11 cellular contexts compared by ENCODE assay signal in the genomic region with DNA sequence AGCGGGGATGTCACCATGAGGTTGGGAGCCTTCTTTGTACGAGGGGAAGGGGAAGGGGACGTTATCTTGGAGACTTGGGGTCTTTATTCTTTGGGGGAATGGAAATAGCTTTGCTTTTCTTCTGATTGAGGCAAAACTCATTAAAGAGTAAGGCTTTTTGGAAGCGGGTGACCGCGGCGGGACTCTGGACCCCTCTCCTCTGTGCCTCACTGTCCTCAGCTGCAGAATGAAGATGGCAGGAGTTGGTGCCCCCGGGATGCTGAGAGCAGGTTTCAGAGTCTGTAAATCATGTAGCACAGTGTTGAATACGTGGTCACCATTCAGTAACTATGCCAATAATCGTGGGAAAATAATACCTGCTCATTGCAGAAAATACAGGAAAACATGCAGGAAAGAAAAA. TPM values are rescaled to one million over a fixed set of nuclear protein-coding genes. Genes with fewer than 3 reads are reported as not detected.
A peak's percentile ranks its signal among the peaks of the same experiment; 100 is the strongest.
DNase-seq lines count a peak whose midpoint lies in the region; ATAC-seq and TF ChIP-seq lines count a peak whose summit lies in the region.
"Had no signal": no experiment of that assay in that cellular context is flagged by ENCODE, and none has a peak within 500 bp of the region (broad histone marks: within the 10 kb centered on the region; RNA-seq: fewer than 3 reads in every experiment).

No MANE protein-coding gene starts in this region.

- ATAC-seq in natural killer cell treated with Interleukin-12 subunit alpha and Interleukin-12 subunit beta and Interleukin-15 and Interleukin-18, amount 100 ng/mL, for 72 hours, result no peak
- ATAC-seq in GM19452 (IDR thresholded peaks at IDR 0.05; ENCODE audit: unreplicated experiment), result no peak
- ATAC-seq in GM21360 (IDR thresholded peaks at IDR 0.05; ENCODE audit: unreplicated experiment), result no peak
- ATAC-seq in GM18868 (IDR thresholded peaks at IDR 0.05; ENCODE audit: unreplicated experiment), result no peak

- H3K27me3 Mint-ChIP-seq in HFFc6 (ENCODE audit: insufficient read depth), result peaks cover 12% of the 10 kb centered on the region
- no peaks in the 10 kb centered on the region for H3K27me3 Mint-ChIP-seq in natural killer cell treated with Interleukin-12 subunit alpha and Interleukin-12 subunit beta and Interleukin-15 and Interleukin-18, amount 100 ng/mL, for 72 hours

- H3K4me3 ChIP-seq in AG09309 (ENCODE audit: control insufficient read depth, low read depth, low read length) (peak overlapping the region; percentile 52), colonic mucosa (peak overlapping the region; percentile 44)

- H3K9me3 ChIP-seq in colonic mucosa, result no peaks in the 10 kb centered on the region

- H3K27me3 ChIP-seq in colonic mucosa, result no peaks in the 10 kb centered on the region

- DNase-seq in AG09309 (ENCODE audit: low read depth), result no peak
- no peak for DNase-seq in HFFc6
- DNase-seq in colonic mucosa, result no peak
- DNase-seq in natural killer cell treated with Interleukin-12 subunit alpha and Interleukin-12 subunit beta and Interleukin-15 and Interleukin-18, amount 100 ng/mL, for 72 hours (ENCODE audit: low spot score), result peak; percentile 37
- no peak for DNase-seq in NCI-H1436 treated with DMSO at 0.1 percent for 48 hours (lab: John Stamatoyannopoulos, UW)
- DNase-seq: DND-41 had no signal

- no peaks in the 10 kb centered on the region for H3K36me3 Mint-ChIP-seq in HFFc6 (ENCODE audit: low read depth)
- no peaks in the 10 kb centered on the region for H3K36me3 Mint-ChIP-seq in natural killer cell treated with Interleukin-12 subunit alpha and Interleukin-12 subunit beta and Interleukin-15 and Interleukin-18, amount 100 ng/mL, for 72 hours

- H3K4me3 Mint-ChIP-seq in HFFc6, result peak overlapping the region; percentile 83
- peak overlapping the region; percentile 94 for H3K4me3 Mint-ChIP-seq in natural killer cell treated with Interleukin-12 subunit alpha and Interleukin-12 subunit beta and Interleukin-15 and Interleukin-18, amount 100 ng/mL, for 72 hours

- no peaks in the 10 kb centered on the region for H3K36me3 ChIP-seq in colonic mucosa

- TF ChIP-seq CTCF in AG09309 (IDR thresholded peaks at IDR 0.05; ENCODE audit: control insufficient read depth, insufficient read depth, low read depth, low read length, missing control alignments), result no peak
- no peak for TF ChIP-seq CTCF in HFFc6 (IDR thresholded peaks at IDR 0.05)
- TF ChIP-seq CTCF in colonic mucosa (IDR thresholded peaks at IDR 0.05), result no peak

- H3K27ac ChIP-seq in colonic mucosa, result peak overlapping the region; percentile 48

- peak overlapping the region; percentile 73 for H3K27ac Mint-ChIP-seq in HFFc6
- H3K27ac Mint-ChIP-seq in natural killer cell treated with Interleukin-12 subunit alpha and Interleukin-12 subunit beta and Interleukin-15 and Interleukin-18, amount 100 ng/mL, for 72 hours, result peak overlapping the region; percentile 90 to 97

- peak overlapping the region; percentile 87 to 89 for H3K9ac ChIP-seq in colonic mucosa (ENCODE audit: low read depth in 2 of 2, low read length in 2 of 2)

- H3K4me1 ChIP-seq in colonic mucosa, result no peaks in the 10 kb centered on the region

- intact Hi-C loops in colonic mucosa (cut with DNase I), result no loop called here

- H3K4me1 Mint-ChIP-seq in HFFc6 (ENCODE audit: low read depth), result peaks cover 34% of the 10 kb centered on the region
- H3K4me1 Mint-ChIP-seq in natural killer cell treated with Interleukin-12 subunit alpha and Interleukin-12 subunit beta and Interleukin-15 and Interleukin-18, amount 100 ng/mL, for 72 hours (ENCODE audit: low read depth in 2 of 2), result peaks cover 52 to 55% of the 10 kb centered on the region in 2 donors

- no peaks in the 10 kb centered on the region for H3K9me3 Mint-ChIP-seq in HFFc6
- no peaks in the 10 kb centered on the region for H3K9me3 Mint-ChIP-seq in natural killer cell treated with Interleukin-12 subunit alpha and Interleukin-12 subunit beta and Interleukin-15 and Interleukin-18, amount 100 ng/mL, for 72 hours

RNA-seq across cellular contexts. Expression of gene HTT-AS, which starts 32.1 kb away (rescaled TPM):
- total RNA-seq in HFFc6 (2021; fragmentation: NEBNext Ultra II Directional; extraction: Animal tissue kit (Norgen Biotek cat#: 25700)), result not detected
- not detected for total RNA-seq in colonic mucosa
- not detected for total RNA-seq in natural killer cell treated with Interleukin-12 subunit alpha and Interleukin-12 subunit beta and Interleukin-15 and Interleukin-18, amount 100 ng/mL, for 72 hours
- total RNA-seq: cerebellum, H4 had no signal

RNA-seq across cellular contexts. Expression of gene HTT, which starts 32.3 kb away (rescaled TPM):
- 10 to 100 TPM; 38.1 to 52.0 (median 47.8) TPM for total RNA-seq in HFFc6 (2021; fragmentation: NEBNext Ultra II Directional; extraction: Animal tissue kit (Norgen Biotek cat#: 25700))
- 10 to 100 TPM; 51.0 to 55.5 TPM for total RNA-seq in colonic mucosa
- 100 to 1,000 TPM in 1 of 2 donors, 10 to 100 TPM in 1; 62.4 to 116 TPM for total RNA-seq in natural killer cell treated with Interleukin-12 subunit alpha and Interleukin-12 subunit beta and Interleukin-15 and Interleukin-18, amount 100 ng/mL, for 72 hours
